ENCODE assay signal across 1 cellular context in genomic region chr19:35346193-35347052, GRCh38.
A peak's percentile ranks its signal among the peaks of the same experiment; 100 is the strongest.
TF ChIP-seq lines count a peak whose summit lies in the region.

No MANE protein-coding gene starts in this region.

TF ChIP-seq in GM12878, 131 proteins besides CTCF, POLR2A, EP300 and RAD21 (continued from another document):
- TF ChIP-seq E4F1 (IDR thresholded peaks at IDR 0.05; ENCODE audit: borderline replicate concordance, partially characterized antibody): no peak
- TF ChIP-seq JUND (IDR thresholded peaks at IDR 0.05; ENCODE audit: low read depth, low read length): peak; percentile 7; the same call in 1 of the 2 replicates
- TF ChIP-seq WRNIP1 (IDR thresholded peaks at IDR 0.05; ENCODE audit: borderline replicate concordance, low read depth, low read length): 0 out of 2 replicates have a peak, but pooled peaks have one; percentile 27
